Comparison of ENCODE assay signal across 10 cellular contexts in genomic region chr9:123318192-123318591, GRCh38. TPM values are rescaled to one million over a fixed set of nuclear protein-coding genes. Genes with fewer than 3 reads are reported as not detected.
DNase-seq lines count a peak whose midpoint lies in the region; ATAC-seq and TF ChIP-seq lines count a peak whose summit lies in the region.
"Had no signal": no experiment of that assay in that cellular context is flagged by ENCODE, and none has a peak within 500 bp of the region (broad histone marks: within the 10 kb centered on the region; RNA-seq: fewer than 3 reads in every experiment).

No MANE protein-coding gene starts in this region.

- peaks cover 33% of the 10 kb centered on the region for H3K4me1 Mint-ChIP-seq in mesothelial cell of epicardium

- TF ChIP-seq CTCF in mesothelial cell of epicardium (IDR thresholded peaks at IDR 0.05; ENCODE audit: unreplicated experiment): no peak

- H3K9me3 Mint-ChIP-seq in mesothelial cell of epicardium: no peaks in the 10 kb centered on the region

- peak overlapping the region; percentile 82 for H3K27ac Mint-ChIP-seq in mesothelial cell of epicardium

- no peaks in the 10 kb centered on the region for H3K27me3 Mint-ChIP-seq in mesothelial cell of epicardium (ENCODE audit: low read depth)

- no peak for DNase-seq in mesothelial cell of epicardium (ENCODE audit: low spot score in 2 of 2, unreplicated experiment in 2 of 2)
- DNase-seq in SHP77 (lab: John Stamatoyannopoulos, UW): no peak
- no peak for DNase-seq in sciatic nerve (ENCODE audit: low spot score)
- no peak for DNase-seq in D341Med (ENCODE audit: low spot score)
- no peak for DNase-seq in DMS79 (lab: John Stamatoyannopoulos, UW)
- DNase-seq: left cardiac atrium, T1000 had no signal

- no peak overlapping the region for H3K4me3 Mint-ChIP-seq in mesothelial cell of epicardium

- peak; percentile 58 for ATAC-seq in GM18502 (IDR thresholded peaks at IDR 0.05; ENCODE audit: poor library complexity, unreplicated experiment)
- ATAC-seq in GM21423 (IDR thresholded peaks at IDR 0.05; ENCODE audit: unreplicated experiment): peak; percentile 51
- ATAC-seq in HG03442 (IDR thresholded peaks at IDR 0.05; ENCODE audit: unreplicated experiment): peak; percentile 64
- ATAC-seq in sciatic nerve: no peak

- H3K36me3 Mint-ChIP-seq in mesothelial cell of epicardium: no peaks in the 10 kb centered on the region

- intact Hi-C loops in sciatic nerve (cut with DNase I): no loop called here

RNA-seq across cellular contexts. Expression of gene CRB2, which starts 37.8 kb away (rescaled TPM):
- total RNA-seq in mesothelial cell of epicardium: 35.1 to 43.0 TPM (median 41.0 TPM) in 3 replicates
- 0.58 TPM for total RNA-seq in sciatic nerve

RNA-seq across cellular contexts. Expression of gene STRBP, which starts 49.8 kb away (rescaled TPM):
- total RNA-seq in mesothelial cell of epicardium: 65.9 to 67.1 TPM (median 66.9 TPM) in 3 replicates
- 13.0 TPM for total RNA-seq in sciatic nerve

Comparison
In these comparisons a context has a peak if more than half of its experiments do, and no peak if none do; other contexts are left out.
1. RNA of gene CRB2, which starts 37.8 kb away (total RNA-seq): 35.1 to 43.0 TPM in mesothelial cell of epicardium; 0.58 TPM in sciatic nerve (single experiment); every median in the first group is over 10 times any median in the second.